28 cellular contexts compared by ENCODE assay signal in the genomic region with DNA sequence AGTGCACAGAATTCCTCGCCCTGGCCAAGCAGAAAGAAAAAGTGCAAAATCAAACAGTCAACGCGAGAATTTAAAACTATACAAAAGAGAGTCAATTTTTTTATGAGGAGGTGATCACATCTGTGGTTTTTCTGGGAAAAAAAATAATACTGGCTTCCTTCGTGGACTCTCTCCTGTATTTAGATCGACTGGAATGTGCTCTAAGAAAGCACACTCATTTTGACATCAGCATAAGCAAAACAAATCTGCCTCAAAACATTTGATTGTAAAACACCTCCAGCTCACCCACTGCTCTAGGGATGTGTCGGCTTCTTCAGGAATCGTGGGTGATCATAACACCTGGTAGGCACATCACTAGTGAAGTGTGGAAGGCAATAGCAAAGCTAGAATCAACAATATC.
DNase-seq lines count a peak whose midpoint lies in the region; ATAC-seq and TF ChIP-seq lines count a peak whose summit lies in the region.
"Had no signal": no experiment of that assay in that cellular context is flagged by ENCODE, and none has a peak within 500 bp of the region (broad histone marks: within the 10 kb centered on the region; RNA-seq: fewer than 3 reads in every experiment).

No MANE protein-coding gene starts in this region.

- no peak overlapping the region for H3K9ac ChIP-seq in PC-3 (ENCODE audit: low read length)

- H3K27ac ChIP-seq in PC-3 (ENCODE audit: low read length) = no peak overlapping the region
- H3K27ac ChIP-seq in vagina = no peak overlapping the region
- H3K27ac ChIP-seq: RWPE1 had no signal

- BruUV-seq in PC-3 (replicated peaks; lab: Mats Ljungman, UMichigan) = no TSS peak

- peak; percentile 68 for ATAC-seq in PC-3
- ATAC-seq: GM12878, K562, Panc1 had no signal

- H3K4me2 ChIP-seq in PC-3 (ENCODE audit: low read length) = no peak overlapping the region; the same call in 1 of the 2 replicates

- no peaks in the 10 kb centered on the region for H3K9me2 ChIP-seq in PC-3 (replicated peaks; ENCODE audit: low read length)

- TF ChIP-seq CTCF in PC-3 (conservative IDR thresholded peaks at IDR 0.05; ENCODE audit: low read depth, low read length) (no peak), vagina (IDR thresholded peaks at IDR 0.05) (no peak)

- H3K27me3 ChIP-seq in PC-3 (ENCODE audit: low read length) (no peaks in the 10 kb centered on the region), vagina (no peaks in the 10 kb centered on the region), MG63 (no peaks in the 10 kb centered on the region)
- H3K27me3 ChIP-seq: BE2C had no signal

- H3K4me1 ChIP-seq in PC-3 (ENCODE audit: insufficient read depth, low read length) = 0 out of 2 replicates have a peak, but pooled peaks cover 6% of the 10 kb centered on the region
- no peaks in the 10 kb centered on the region for H3K4me1 ChIP-seq in vagina
- H3K4me1 ChIP-seq: HAP-1 had no signal

- POLR2A ChIA-PET in PC-3 (lab: Charles Lee; ENCODE audit: unreplicated experiment) = no interaction called here

- no peaks in the 10 kb centered on the region for H4K20me1 ChIP-seq in PC-3 (ENCODE audit: low read length)

- no peaks in the 10 kb centered on the region for H3F3A ChIP-seq in PC-3 (ENCODE audit: low read length, unreplicated experiment)

- intact Hi-C loops in PC-3 (cut with micrococcal nuclease) (no loop called here), vagina (cut with DNase I) (no loop called here)

- H3K36me3 ChIP-seq in PC-3 (ENCODE audit: low read depth, low read length) (no peaks in the 10 kb centered on the region), vagina (no peaks in the 10 kb centered on the region), MG63 (no peaks in the 10 kb centered on the region)
- H3K36me3 ChIP-seq: BE2C, HAP-1 had no signal

- peak; percentile 11 for DNase-seq in Daoy (ENCODE audit: low read depth)
- DNase-seq in HT1080 (ENCODE audit: low read depth) = peak; percentile 24
- peak; percentile 25 for DNase-seq in PC-3
- DNase-seq in kidney glomerular epithelial cell (lab: John Stamatoyannopoulos, UW) = peak; percentile 35
- no peak for DNase-seq in vagina (ENCODE audit: extremely low spot score in 2 of 2)
- DNase-seq in MG63 = no peak
- no peak for DNase-seq in amygdala (lab: John Stamatoyannopoulos, UW)
- DNase-seq: 8988T; ACHN; BE2C; Calu3; DMS79 treated with DMSO at 0.1 percent for 48 hours; GOT3; Kasumi-1; NCI-H1048; NCI-H1417; NCI-H1694; NCI-H2029 treated with DMSO at 0.1 percent for 48 hours; NCI-H446 treated with DMSO at 0.1 percent for 48 hours; NCI-H526; NCI-H82; NK-92 treated with Interleukin-12 subunit alpha and Interleukin-12 subunit beta, amount 100 ng/mL, for 24 hours; SHP77 had no signal

- H2AFZ ChIP-seq in PC-3 (ENCODE audit: low read length) = peak overlapping the region; percentile 11; the same call in 1 of the 2 replicates

- H3K9me3 ChIP-seq in PC-3 (ENCODE audit: low read length) (no peaks in the 10 kb centered on the region), vagina (no peaks in the 10 kb centered on the region), MG63 (no peaks in the 10 kb centered on the region)
- H3K9me3 ChIP-seq: BE2C, HAP-1 had no signal

- TF ChIP-seq POLR2A in vagina (IDR thresholded peaks at IDR 0.05) = no peak

- CTCF ChIA-PET in PC-3 (lab: Charles Lee) = no interaction called here

- H3K79me2 ChIP-seq in PC-3 (ENCODE audit: low read length) = no peaks in the 10 kb centered on the region

- H3K4me3 ChIP-seq in PC-3 (ENCODE audit: low read length) = no peak overlapping the region
- no peak overlapping the region for H3K4me3 ChIP-seq in vagina
- H3K4me3 ChIP-seq in MG63 = no peak overlapping the region
- H3K4me3 ChIP-seq: GM12878, HAP-1, K562 had no signal

Comparison
In these comparisons a context has a peak if more than half of its experiments do, and no peak if none do; other contexts are left out.
1. DNase-seq: peak in Daoy (single experiment), HT1080 (single experiment), PC-3 (single experiment) and kidney glomerular epithelial cell (single experiment); none in vagina (0 of 2), MG63 (single experiment) and amygdala (0 of 56).